In the genomic region with DNA sequence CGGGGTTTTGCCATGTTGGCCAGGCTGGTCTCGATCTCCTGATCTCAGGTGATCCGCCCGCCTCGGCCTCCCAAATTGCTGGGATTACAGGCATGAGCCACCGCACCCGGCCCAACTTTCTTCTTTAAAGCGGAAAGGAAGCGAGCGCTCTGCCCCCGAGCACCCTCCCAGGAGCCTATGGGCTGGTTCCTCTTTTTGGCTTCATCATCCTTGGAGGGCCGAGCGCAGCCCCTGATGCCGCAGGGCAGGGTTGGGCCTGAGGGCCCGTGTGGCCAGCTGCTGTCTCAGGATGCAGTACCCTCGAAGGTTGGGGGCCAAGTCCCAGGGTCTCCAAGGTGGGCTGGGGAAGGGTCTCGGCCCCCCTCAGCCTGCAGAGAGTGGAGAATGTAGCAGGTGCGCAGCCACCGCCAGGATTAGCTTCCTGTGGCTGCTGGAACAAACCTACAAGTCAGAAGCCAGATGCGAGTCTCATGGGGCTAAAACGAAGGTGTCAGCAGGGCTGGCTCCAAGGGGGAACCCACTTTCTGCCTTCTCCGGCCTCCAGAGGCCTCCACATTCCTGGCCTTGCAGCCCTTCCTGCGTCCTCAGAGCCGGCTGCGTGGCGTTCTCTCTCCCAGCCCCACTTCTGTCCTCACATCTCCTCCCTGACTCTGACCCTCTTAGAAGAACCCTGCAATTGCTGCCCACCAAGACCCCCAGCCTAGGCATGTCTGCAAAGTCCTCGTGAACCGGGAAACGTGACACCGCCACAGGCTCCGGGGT, we compare ENCODE assay signal across 18 cellular contexts. TPM values are rescaled to one million over a fixed set of nuclear protein-coding genes. Genes with fewer than 3 reads are reported as not detected.
DNase-seq lines count a peak whose midpoint lies in the region; ATAC-seq and TF ChIP-seq lines count a peak whose summit lies in the region.
"Had no signal": no experiment of that assay in that cellular context is flagged by ENCODE, and none has a peak within 500 bp of the region (broad histone marks: within the 10 kb centered on the region; RNA-seq: fewer than 3 reads in every experiment).

No MANE protein-coding gene starts in this region.

- H3K4me3 Mint-ChIP-seq in CD4-positive, alpha-beta T cell = peak overlapping the region; percentile 42

- no peak overlapping the region for H3K27ac Mint-ChIP-seq in CD4-positive, alpha-beta T cell
- H3K27ac Mint-ChIP-seq: mesothelial cell of epicardium, T-cell had no signal

- TF ChIP-seq CTCF in CD4-positive, alpha-beta T cell (IDR thresholded peaks at IDR 0.05) = no peak
- TF ChIP-seq CTCF in mucosa of descending colon (IDR thresholded peaks at IDR 0.05) (no peak), tibial nerve (IDR thresholded peaks at IDR 0.05) (no peak)

- peaks cover 10% of the 10 kb centered on the region for H3K4me1 Mint-ChIP-seq in CD4-positive, alpha-beta T cell (ENCODE audit: low read depth)

- peaks cover 30% of the 10 kb centered on the region for H3K27me3 Mint-ChIP-seq in CD4-positive, alpha-beta T cell

- H3K4me3 ChIP-seq in mucosa of descending colon (no peak overlapping the region), tibial nerve (no peak overlapping the region)
- H3K4me3 ChIP-seq: gastrocnemius medialis, ovary had no signal

- H3K27ac ChIP-seq in CD4-positive, alpha-beta T cell (ENCODE audit: low read depth, low read length) = no peak overlapping the region
- H3K27ac ChIP-seq in tibial nerve = no peak overlapping the region
- H3K27ac ChIP-seq: gastrocnemius medialis, ovary had no signal

- intact Hi-C loops in CD4-positive, alpha-beta T cell (cut with DNase I, micrococcal nuclease) = loop anchor here in 1 of 2 experiments (5.0 kb wide), 1 partner anchor 34 kb away; no protein-coding TSS in a partner anchor
- intact Hi-C loops in mucosa of descending colon (cut with DNase I, micrococcal nuclease) = no loop called here

- CTCF ChIA-PET in CD4-positive, alpha-beta T cell (lab: Charles Lee) = no interaction called here

- H3K9me3 ChIP-seq in CD4-positive, alpha-beta T cell (ENCODE audit: control insufficient read depth, low read length) = no peaks in the 10 kb centered on the region
- H3K9me3 ChIP-seq in mucosa of descending colon = no peaks in the 10 kb centered on the region
- no peaks in the 10 kb centered on the region for H3K9me3 ChIP-seq in tibial nerve
- H3K9me3 ChIP-seq: gastrocnemius medialis, ovary had no signal

- peaks cover 2% of the 10 kb centered on the region for H3K4me1 ChIP-seq in mucosa of descending colon (ENCODE audit: low read depth)
- H3K4me1 ChIP-seq in tibial nerve = peaks cover 0 to 16% (median 6%) of the 10 kb centered on the region in 4 donors
- H3K4me1 ChIP-seq: gastrocnemius medialis had no signal

- no peak for TF ChIP-seq POLR2A in tibial nerve (IDR thresholded peaks at IDR 0.05)

- no peaks in the 10 kb centered on the region for H3K36me3 Mint-ChIP-seq in CD4-positive, alpha-beta T cell (ENCODE audit: low read depth)
- H3K36me3 Mint-ChIP-seq: T-cell had no signal

- peaks cover 32% of the 10 kb centered on the region for H3K27me3 ChIP-seq in CD4-positive, alpha-beta T cell (ENCODE audit: control insufficient read depth, insufficient read depth, low read length)
- H3K27me3 ChIP-seq in tibial nerve = peaks cover 0 to 47% of the 10 kb centered on the region in 2 donors
- H3K27me3 ChIP-seq: ovary had no signal

- no peak for TF ChIP-seq EP300 in tibial nerve (IDR thresholded peaks at IDR 0.05)

- POLR2A ChIA-PET in CD4-positive, alpha-beta T cell (lab: Charles Lee) = no interaction called here

- no peaks in the 10 kb centered on the region for H3K36me3 ChIP-seq in mucosa of descending colon (ENCODE audit: low read depth)
- no peaks in the 10 kb centered on the region for H3K36me3 ChIP-seq in tibial nerve
- H3K36me3 ChIP-seq: gastrocnemius medialis, ovary had no signal

- no peaks in the 10 kb centered on the region for H3K9me3 Mint-ChIP-seq in CD4-positive, alpha-beta T cell
- H3K9me3 Mint-ChIP-seq: central memory CD8-positive, alpha-beta T cell; mesothelial cell of epicardium; T-cell had no signal

- DNase-seq in CD4-positive, alpha-beta T cell = no peak
- DNase-seq in GM19238 (ENCODE audit: insufficient read length, low spot score) (peak; percentile 77), OCI-M1 (lab: John Stamatoyannopoulos, UW) (peak; percentile 77), mucosa of descending colon (peak in 1 of 3 donors; percentile 48), tibial nerve (ENCODE audit: low spot score in 2 of 2) (no peak), NCI-H2171 treated with DMSO at 0.1 percent for 48 hours (lab: John Stamatoyannopoulos, UW) (no peak)
- DNase-seq: activated CD4-positive, alpha-beta T cell treated with anti-CD3 and anti-CD28 coated beads for 1 hour; EL; gastrocnemius medialis; IMR-90; NCI-H146; NCI-H446 had no signal

- ATAC-seq in CD4-positive, alpha-beta T cell (ENCODE audit: poor library complexity) = no peak
- ATAC-seq in mucosa of descending colon = peak; percentile 32
- ATAC-seq in GM19035 (IDR thresholded peaks at IDR 0.05; ENCODE audit: unreplicated experiment) = no peak
- ATAC-seq: gastrocnemius medialis, Panc1, T-cell had no signal

- 79 to 83% methylated on average over 30 to 31 of the region's 31 CpGs for WGBS in tibial nerve, 2 donors

RNA-seq across cellular contexts. Expression of gene PANX2, which starts 2.9 kb away (rescaled TPM):
- under 1 TPM; 0.11 to 0.16 TPM for total RNA-seq in CD4-positive, alpha-beta T cell
- total RNA-seq in mucosa of descending colon = under 1 TPM in 1 of 3 donors, not detected in 2; 0.44 TPM
- total RNA-seq in tibial nerve = under 1 TPM in 1 of 4 donors, not detected in 3; 0.30 TPM

RNA-seq across cellular contexts. Expression of gene TRABD, which starts 12.3 kb away (rescaled TPM):
- 100 to 1,000 TPM; 184 to 193 TPM for total RNA-seq in CD4-positive, alpha-beta T cell
- total RNA-seq in mucosa of descending colon = 10 to 100 TPM; 36.8 to 52.6 (median 42.7) TPM
- total RNA-seq in tibial nerve = 10 to 100 TPM; 22.4 to 71.4 (median 27.1) TPM

RNA-seq across cellular contexts. Expression of gene SELENOO, which starts 27.4 kb away (rescaled TPM):
- total RNA-seq in CD4-positive, alpha-beta T cell = 10 to 100 TPM; 26.0 to 26.1 TPM
- total RNA-seq in mucosa of descending colon = 10 to 100 TPM; 21.5 to 23.8 (median 23.1) TPM
- total RNA-seq in tibial nerve = 10 to 100 TPM; 36.1 to 66.6 (median 44.8) TPM

Comparison
In these comparisons a context has a peak if more than half of its experiments do, and no peak if none do; other contexts are left out.
1. DNase-seq: peak in GM19238 (single experiment) and OCI-M1 (single experiment); none in CD4-positive, alpha-beta T cell (0 of 10), tibial nerve (0 of 2) and NCI-H2171 treated with DMSO at 0.1 percent for 48 hours (single experiment).